25 cellular contexts compared by ENCODE assay signal in genomic region chr6:128919831-128920230, GRCh38. TPM values are rescaled to one million over a fixed set of nuclear protein-coding genes. Genes with fewer than 3 reads are reported as not detected.
DNase-seq lines count a peak whose midpoint lies in the region; ATAC-seq and TF ChIP-seq lines count a peak whose summit lies in the region.
"Had no signal": no experiment of that assay in that cellular context is flagged by ENCODE, and none has a peak within 500 bp of the region (broad histone marks: within the 10 kb centered on the region; RNA-seq: fewer than 3 reads in every experiment).

No MANE protein-coding gene starts in this region.

- peak overlapping the region; percentile 51 for H3K4me3 ChIP-seq in GM23248
- H3K4me3 ChIP-seq in fibroblast of mammary gland (ENCODE audit: control insufficient read depth, low read depth, low read length) = no peak overlapping the region
- H3K4me3 ChIP-seq in skeletal muscle satellite cell (ENCODE audit: low read length) = peak overlapping the region; percentile 11
- H3K4me3 ChIP-seq: A549; BLaER1 treated with 17β-estradiol and CSF1 and Interleukin-3, amounts not matched to agents 10 nM and 100 nM had no signal

- in situ Hi-C loops in GM23248 (cut with MboI) = no loop called here

- H3K36me3 ChIP-seq in GM23248 (ENCODE audit: low read depth) (no peaks in the 10 kb centered on the region), skeletal muscle satellite cell (ENCODE audit: insufficient read depth, low read length) (no peaks in the 10 kb centered on the region)
- H3K36me3 ChIP-seq: BLaER1 treated with 17β-estradiol and CSF1 and Interleukin-3, amounts not matched to agents 10 nM and 100 nM had no signal

- H3F3A ChIP-seq in GM23248 (ENCODE audit: insufficient read depth) = peaks cover 21% of the 10 kb centered on the region

- H3K27ac ChIP-seq in GM23248 = peak overlapping the region; percentile 84
- H3K27ac ChIP-seq: A549; BLaER1 treated with 17β-estradiol and CSF1 and Interleukin-3, amounts not matched to agents 10 nM and 100 nM; HL-60; KMS-11; RWPE1 had no signal

- H3K4me1 ChIP-seq in GM23248 (ENCODE audit: insufficient read depth) (peaks cover 24% of the 10 kb centered on the region), skeletal muscle satellite cell (ENCODE audit: control insufficient read depth, insufficient read depth, low read length) (peaks cover 16% of the 10 kb centered on the region)
- H3K4me1 ChIP-seq: A549; BLaER1 treated with 17β-estradiol and CSF1 and Interleukin-3, amounts not matched to agents 10 nM and 100 nM had no signal

- DNase-seq in AG20443 (ENCODE audit: low spot score) (peak; percentile 25), GM23248 (peak; percentile 77), fibroblast of mammary gland (ENCODE audit: low read depth) (peak; percentile 50), DMS114 treated with DMSO at 0.1 percent for 48 hours (lab: John Stamatoyannopoulos, UW; ENCODE audit: unreplicated experiment) (no peak)
- DNase-seq: AML-193; CD4-positive, alpha-beta T cell; DMS53; GDM1; NCI-H1048; NCI-H1417; NCI-H1694; NCI-H2029 treated with DMSO at 0.1 percent for 48 hours; NCI-H2227 treated with DMSO at 0.1 percent for 48 hours; NCI-H510A; NCI-H69; SHP77 treated with DMSO at 0.1 percent for 48 hours had no signal

- TF ChIP-seq CTCF in fibroblast of mammary gland (conservative IDR thresholded peaks at IDR 0.05; ENCODE audit: control insufficient read depth, insufficient read depth, low read depth, low read length) = no peak

- no peaks in the 10 kb centered on the region for H3K27me3 ChIP-seq in GM23248 (replicated peaks; ENCODE audit: insufficient read depth)
- H3K27me3 ChIP-seq in skeletal muscle satellite cell (ENCODE audit: control insufficient read depth, insufficient read depth, low read length) = no peaks in the 10 kb centered on the region
- H3K27me3 ChIP-seq: BLaER1 treated with 17β-estradiol and CSF1 and Interleukin-3, amounts not matched to agents 10 nM and 100 nM had no signal

- H3K4me2 ChIP-seq in GM23248 (ENCODE audit: unreplicated experiment) (peak overlapping the region; percentile 67), skeletal muscle satellite cell (ENCODE audit: low read length) (peak overlapping the region; percentile 32)
- H3K4me2 ChIP-seq: A549; BLaER1 treated with 17β-estradiol and CSF1 and Interleukin-3, amounts not matched to agents 10 nM and 100 nM; KMS-11 had no signal

- no peaks in the 10 kb centered on the region for H3K9me3 ChIP-seq in GM23248 (ENCODE audit: low read depth)
- H3K9me3 ChIP-seq in skeletal muscle satellite cell (replicated peaks; ENCODE audit: low read length) = no peaks in the 10 kb centered on the region
- H3K9me3 ChIP-seq: A549; BLaER1 treated with 17β-estradiol and CSF1 and Interleukin-3, amounts not matched to agents 10 nM and 100 nM had no signal

- H3K9ac ChIP-seq in GM23248 = peak overlapping the region; percentile 49
- H3K9ac ChIP-seq in skeletal muscle satellite cell (ENCODE audit: low read depth, low read length) = peak overlapping the region; percentile 4
- H3K9ac ChIP-seq: BLaER1 treated with 17β-estradiol and CSF1 and Interleukin-3, amounts not matched to agents 10 nM and 100 nM; KMS-11 had no signal

- no peaks in the 10 kb centered on the region for H4K20me1 ChIP-seq in GM23248 (ENCODE audit: insufficient read depth)
- H4K20me1 ChIP-seq: BLaER1 treated with 17β-estradiol and CSF1 and Interleukin-3, amounts not matched to agents 10 nM and 100 nM had no signal

- ATAC-seq in SK-N-SH treated with all-trans-retinoic acid at 6 μM for 48 hours = no peak
- ATAC-seq in HG03280 (IDR thresholded peaks at IDR 0.05; ENCODE audit: unreplicated experiment) = no peak
- ATAC-seq: A549, Panc1 had no signal

- H3K9me2 ChIP-seq in GM23248 (ENCODE audit: insufficient read depth) = 0 out of 2 replicates have a peak, but pooled peaks cover 4% of the 10 kb centered on the region

- 5 to 18% methylated on average over 2 of the region's 2 CpGs for WGBS in GM23248 (ENCODE audit: low coverage in 1 of 2, low lambda C conversion rate in 2 of 2, missing lambda C conversion rate in 2 of 2), 2 experiments

- 0 out of 2 replicates have a peak, but pooled peaks cover 3% of the 10 kb centered on the region for H3K79me2 ChIP-seq in GM23248 (ENCODE audit: insufficient read depth)

- no peak overlapping the region for H2AFZ ChIP-seq in GM23248

TF ChIP-seq in SK-N-SH treated with all-trans-retinoic acid at 6 μM for 48 hours, 23 proteins besides CTCF, POLR2A, EP300 and RAD21:
- TF ChIP-seq SNAI2 (CRISPR knock-in tag; IDR thresholded peaks at IDR 0.05) (no peak), RARB (CRISPR knock-in tag; IDR thresholded peaks at IDR 0.05) (no peak), TOX (CRISPR knock-in tag; IDR thresholded peaks at IDR 0.05; ENCODE audit: borderline replicate concordance) (no peak)
- TF ChIP-seq, protein P1, sequence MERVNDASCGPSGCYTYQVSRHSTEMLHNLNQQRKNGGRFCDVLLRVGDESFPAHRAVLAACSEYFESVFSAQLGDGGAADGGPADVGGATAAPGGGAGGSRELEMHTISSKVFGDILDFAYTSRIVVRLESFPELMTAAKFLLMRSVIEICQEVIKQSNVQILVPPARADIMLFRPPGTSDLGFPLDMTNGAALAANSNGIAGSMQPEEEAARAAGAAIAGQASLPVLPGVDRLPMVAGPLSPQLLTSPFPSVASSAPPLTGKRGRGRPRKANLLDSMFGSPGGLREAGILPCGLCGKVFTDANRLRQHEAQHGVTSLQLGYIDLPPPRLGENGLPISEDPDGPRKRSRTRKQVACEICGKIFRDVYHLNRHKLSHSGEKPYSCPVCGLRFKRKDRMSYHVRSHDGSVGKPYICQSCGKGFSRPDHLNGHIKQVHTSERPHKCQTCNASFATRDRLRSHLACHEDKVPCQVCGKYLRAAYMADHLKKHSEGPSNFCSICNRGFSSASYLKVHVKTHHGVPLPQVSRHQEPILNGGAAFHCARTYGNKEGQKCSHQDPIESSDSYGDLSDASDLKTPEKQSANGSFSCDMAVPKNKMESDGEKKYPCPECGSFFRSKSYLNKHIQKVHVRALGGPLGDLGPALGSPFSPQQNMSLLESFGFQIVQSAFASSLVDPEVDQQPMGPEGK (CRISPR knock-in tag; IDR thresholded peaks at IDR 0.05; ENCODE audit: borderline replicate concordance) = no peak

RNA-seq across cellular contexts. Expression of gene LAMA2, which starts 36.9 kb away (rescaled TPM):
- total RNA-seq in GM23248 (2014; rRNA removed; shearing (Covaris generic)) = 31.1 and 33.6 TPM in 2 replicates
- polyA plus RNA-seq in GM23248 (2016; fragmentation: Nextera tagmentation; extraction: Ambion mirVana) = 7.2 and 8.3 TPM in 2 replicates
- total RNA-seq in skeletal muscle satellite cell (2012; rRNA removed) = 47.4 and 61.2 TPM in 2 replicates
